Comparison of ENCODE assay signal across 21 cellular contexts in the genomic region with DNA sequence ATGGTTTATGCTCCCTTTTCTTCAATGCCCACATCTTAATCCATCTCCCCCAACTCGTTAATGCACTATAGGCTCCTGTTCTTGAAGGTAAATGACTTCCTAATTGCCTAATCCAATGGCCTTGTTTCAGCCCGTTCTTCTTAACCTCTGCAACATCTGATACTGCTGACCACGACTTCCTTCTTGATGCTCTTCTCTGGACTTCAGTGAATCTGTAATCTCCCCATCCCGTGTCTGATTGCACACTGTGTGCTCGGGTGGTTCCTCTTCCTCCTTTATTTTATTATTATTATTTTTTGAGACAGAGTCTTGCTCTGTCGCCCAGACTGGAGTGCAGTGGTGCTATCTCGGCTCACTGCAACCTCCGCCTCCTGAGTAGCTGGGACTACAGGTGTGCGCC. TPM values are rescaled to one million over a fixed set of nuclear protein-coding genes. Genes with fewer than 3 reads are reported as not detected.
A peak's percentile ranks its signal among the peaks of the same experiment; 100 is the strongest.
DNase-seq lines count a peak whose midpoint lies in the region; ATAC-seq and TF ChIP-seq lines count a peak whose summit lies in the region.
"Had no signal": no experiment of that assay in that cellular context is flagged by ENCODE, and none has a peak within 500 bp of the region (broad histone marks: within the 10 kb centered on the region; RNA-seq: fewer than 3 reads in every experiment).

No MANE protein-coding gene starts in this region.

- no peak overlapping the region for H3K27ac Mint-ChIP-seq in endothelial cell (ENCODE audit: unreplicated experiment)
- H3K27ac Mint-ChIP-seq: activated CD8-positive, alpha-beta memory T cell treated with anti-CD3 and anti-CD28 coated beads, Interleukin-2, amount 10 ng/mL, durations not matched to agents 7 days and 5 days; activated naive CD8-positive, alpha-beta T cell treated with anti-CD3 and anti-CD28 coated beads for 36 hours; activated T-helper 2 cell treated with anti-CD3 and anti-CD28 coated beads, Interferon-gamma antibody, Interleukin-2, Interleukin-4, amounts not matched to agents 10 μg/mL and 5 μg/mL and 100 μg/mL, durations not matched to agents 14 hours and 24 hours and 36 hours; effector memory CD8-positive, alpha-beta T cell had no signal

- H3K4me3 ChIP-seq in left lung (no peak overlapping the region), tibial nerve (no peak overlapping the region)
- H3K4me3 ChIP-seq: body of pancreas, smooth muscle cell had no signal

- H3K9me3 Mint-ChIP-seq in endothelial cell (ENCODE audit: unreplicated experiment), result no peaks in the 10 kb centered on the region
- H3K9me3 Mint-ChIP-seq: activated naive CD8-positive, alpha-beta T cell treated with anti-CD3 and anti-CD28 coated beads for 36 hours; activated T-helper 2 cell treated with anti-CD3 and anti-CD28 coated beads, Interferon-gamma antibody, Interleukin-2, Interleukin-4, amounts not matched to agents 10 μg/mL and 5 μg/mL and 100 μg/mL, durations not matched to agents 14 hours and 24 hours and 36 hours; effector memory CD8-positive, alpha-beta T cell had no signal

- H3K4me1 Mint-ChIP-seq in endothelial cell (ENCODE audit: unreplicated experiment), result peaks cover 23% of the 10 kb centered on the region

- 86 to 90% methylated on average over 9 of the region's 9 CpGs for WGBS in tibial nerve, 2 donors

- no peak for TF ChIP-seq POLR2A in tibial nerve (IDR thresholded peaks at IDR 0.05)

- H3K4me1 ChIP-seq in left lung (peaks cover 19 to 75% of the 10 kb centered on the region in 2 donors), tibial nerve (peaks cover 0 to 33% (median 23%) of the 10 kb centered on the region in 4 donors)

- peaks cover 27% of the 10 kb centered on the region for H3K36me3 Mint-ChIP-seq in endothelial cell (ENCODE audit: low read depth, unreplicated experiment)

- no peak overlapping the region for H3K4me3 Mint-ChIP-seq in endothelial cell (ENCODE audit: unreplicated experiment)
- H3K4me3 Mint-ChIP-seq: activated CD8-positive, alpha-beta memory T cell treated with anti-CD3 and anti-CD28 coated beads, Interleukin-2, amount 10 ng/mL, durations not matched to agents 7 days and 5 days; activated naive CD8-positive, alpha-beta T cell treated with anti-CD3 and anti-CD28 coated beads for 36 hours; effector memory CD8-positive, alpha-beta T cell had no signal

- peak; percentile 13 to 73 for TF ChIP-seq EP300 in tibial nerve (IDR thresholded peaks at IDR 0.05)

- H3K27me3 ChIP-seq in left lung, result no peaks in the 10 kb centered on the region
- H3K27me3 ChIP-seq in tibial nerve, result no peaks in the 10 kb centered on the region
- H3K27me3 ChIP-seq: body of pancreas had no signal

- peaks cover 4% of the 10 kb centered on the region for H3K27me3 Mint-ChIP-seq in endothelial cell (ENCODE audit: unreplicated experiment)
- H3K27me3 Mint-ChIP-seq: activated CD8-positive, alpha-beta memory T cell treated with anti-CD3 and anti-CD28 coated beads, Interleukin-2, amount 10 ng/mL, durations not matched to agents 7 days and 5 days; activated naive CD8-positive, alpha-beta T cell treated with anti-CD3 and anti-CD28 coated beads for 36 hours; effector memory CD8-positive, alpha-beta T cell had no signal

- H3K27ac ChIP-seq in left lung, result peak overlapping the region in 1 of 2 donors; percentile 88
- no peak overlapping the region for H3K27ac ChIP-seq in tibial nerve
- H3K27ac ChIP-seq: 22Rv1 had no signal

- TF ChIP-seq CTCF in left lung (IDR thresholded peaks at IDR 0.05) (no peak), tibial nerve (IDR thresholded peaks at IDR 0.05) (no peak), endothelial cell (IDR thresholded peaks at IDR 0.05; ENCODE audit: unreplicated experiment) (no peak)

- H3K36me3 ChIP-seq in left lung, result peaks cover 0 to 30% of the 10 kb centered on the region in 2 donors
- H3K36me3 ChIP-seq in tibial nerve, result peaks cover 0 to 32% (median 17%) of the 10 kb centered on the region in 3 donors

- H3K9me3 ChIP-seq in left lung, result no peaks in the 10 kb centered on the region
- no peaks in the 10 kb centered on the region for H3K9me3 ChIP-seq in tibial nerve
- H3K9me3 ChIP-seq: body of pancreas, SK-N-SH had no signal

- intact Hi-C loops in left lung (cut with DNase I), result no loop called here

- DNase-seq in SIG-M5 treated with dmso at 0.1 percent for 504 hours (lab: John Stamatoyannopoulos, UW; ENCODE audit: unreplicated experiment) (peak; percentile 73), SIG-M5 (lab: John Stamatoyannopoulos, UW) (no peak), SKM-1 (lab: John Stamatoyannopoulos, UW; ENCODE audit: unreplicated experiment) (peak; percentile 95), left lung (no peak), tibial nerve (ENCODE audit: low spot score in 2 of 2) (no peak), cerebellum (ENCODE audit: low spot score) (no peak), endothelial cell (ENCODE audit: low spot score) (no peak)
- DNase-seq: activated CD4-positive, alpha-beta T cell treated with anti-CD3 and anti-CD28 coated beads for 4 hours; activated CD8-positive, alpha-beta memory T cell treated with anti-CD3 and anti-CD28 coated beads, Interleukin-2, amount 10 ng/mL, durations not matched to agents 7 days and 5 days; activated naive CD8-positive, alpha-beta T cell treated with anti-CD3 and anti-CD28 coated beads for 36 hours; effector memory CD8-positive, alpha-beta T cell; NCI-H1694 treated with DMSO at 0.1 percent for 48 hours; NCI-H748 treated with DMSO at 0.1 percent for 48 hours; SK-N-SH; stimulated activated CD4-positive, alpha-beta T cell treated with anti-CD3 and anti-CD28 coated beads, Interleukin-4, amount 100 ng/mL, for 24 hours; T1000 had no signal

- ATAC-seq in left lung, result peak; percentile 42
- no peak for ATAC-seq in GM21786 (IDR thresholded peaks at IDR 0.05; ENCODE audit: unreplicated experiment)
- ATAC-seq: activated CD8-positive, alpha-beta memory T cell treated with anti-CD3 and anti-CD28 coated beads, Interleukin-2, amount 10 ng/mL, durations not matched to agents 7 days and 5 days; body of pancreas; effector memory CD8-positive, alpha-beta T cell had no signal

RNA-seq across cellular contexts. Expression of a gene that starts 58.9 kb away (rescaled TPM):
- total RNA-seq in left lung, result 10 to 100 TPM; 42.8 to 61.8 TPM
- 10 to 100 TPM; 24.9 to 41.1 (median 29.7) TPM for total RNA-seq in tibial nerve
- total RNA-seq in cerebellum, result 33.3 TPM
- total RNA-seq in endothelial cell (ENCODE audit: unreplicated experiment), result 47.2 TPM

Comparison
In these comparisons a context has a peak if more than half of its experiments do, and no peak if none do; other contexts are left out.
1. DNase-seq: peak in SIG-M5 treated with dmso at 0.1 percent for 504 hours (single experiment) and SKM-1 (single experiment); none in SIG-M5 (single experiment), left lung (0 of 2), tibial nerve (0 of 2), cerebellum (single experiment) and endothelial cell (single experiment).